Comparison of ENCODE assay signal across 1 cellular context in the genomic region with DNA sequence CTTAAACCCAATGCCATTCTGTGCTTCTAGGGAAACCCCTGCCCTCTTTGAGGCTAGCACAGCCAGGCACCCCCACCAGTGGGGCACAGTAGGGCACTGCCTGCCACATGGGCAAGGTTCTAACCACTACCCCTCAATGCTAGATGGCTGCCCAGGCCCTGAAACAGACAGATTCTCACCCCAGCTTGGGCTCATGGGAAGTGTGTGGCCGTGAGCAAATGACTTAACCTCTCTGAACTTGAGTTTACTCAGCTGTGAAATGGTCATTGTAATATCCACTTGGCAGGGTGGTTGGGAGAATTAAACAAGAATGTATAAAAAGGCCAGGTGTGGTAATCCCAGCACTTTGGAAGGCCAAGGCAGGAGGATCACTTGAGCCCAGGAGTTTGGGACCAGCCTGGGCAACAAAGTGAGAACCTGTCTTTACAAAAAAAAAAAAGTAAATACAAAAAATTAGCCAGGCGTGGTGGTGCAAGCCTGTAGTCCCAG.
TF ChIP-seq lines count a peak whose summit lies in the region.

No MANE protein-coding gene starts in this region.

TF ChIP-seq in endothelial cell of umbilical vein, 7 proteins besides CTCF, POLR2A, EP300 and RAD21:
- TF ChIP-seq GATA2 (IDR thresholded peaks at IDR 0.05; ENCODE audit: insufficient read depth, insufficient read length, low read depth, low read length) = no peak
- no peak for TF ChIP-seq FOS (IDR thresholded peaks at IDR 0.05; ENCODE audit: borderline replicate concordance, insufficient read depth, low read length)
- TF ChIP-seq POLR2AphosphoS5 (IDR thresholded peaks at IDR 0.05; ENCODE audit: insufficient read depth, low read depth, low read length) = no peak
- TF ChIP-seq MYC (IDR thresholded peaks at IDR 0.05; ENCODE audit: low read depth, low read length) = no peak
- no peak for TF ChIP-seq JUN (IDR thresholded peaks at IDR 0.05; ENCODE audit: borderline replicate concordance, insufficient read depth, insufficient read length, low read depth)
- no peak for TF ChIP-seq EZH2 (IDR thresholded peaks at IDR 0.05; ENCODE audit: borderline replicate concordance, low read depth, low read length, severe bottlenecking)
- no peak for TF ChIP-seq MAX (IDR thresholded peaks at IDR 0.05; ENCODE audit: insufficient read depth, insufficient read length)
